Comparison of ENCODE assay signal across 1 cellular context in the genomic region with DNA sequence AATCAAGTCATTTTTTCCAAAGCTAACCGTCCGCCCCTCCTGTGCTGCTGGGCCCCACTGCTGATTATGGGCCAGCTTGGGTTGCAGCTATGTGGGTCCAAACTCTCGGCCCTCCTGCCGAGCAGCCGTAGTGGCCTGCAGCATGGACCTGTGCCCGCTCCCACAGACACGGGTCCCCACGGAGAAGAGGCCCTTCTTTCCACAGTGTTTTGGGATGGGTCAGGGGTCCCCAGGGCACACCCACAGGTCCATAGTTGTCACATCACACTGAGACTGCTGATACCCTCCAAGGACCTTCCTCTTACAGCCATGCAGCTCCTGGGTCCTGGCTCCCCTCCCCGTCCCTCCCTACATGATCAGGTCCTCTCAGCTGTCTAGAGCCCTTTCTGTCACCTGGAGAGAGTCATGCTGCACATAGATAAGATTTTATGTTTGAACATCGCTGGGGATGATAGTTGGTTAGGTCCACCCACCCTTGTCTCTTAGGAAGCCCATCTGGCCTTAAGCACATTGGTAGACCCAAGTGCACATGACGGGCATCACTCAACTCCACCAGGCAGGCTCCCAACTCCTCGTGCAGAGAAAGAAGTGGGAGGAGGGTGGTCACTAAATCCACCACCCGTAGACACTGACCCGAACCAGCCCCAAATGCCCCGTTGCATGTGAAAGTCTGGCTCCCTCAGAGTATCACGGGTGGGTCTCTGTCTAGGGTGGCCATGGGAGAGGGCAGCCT.
TF ChIP-seq lines count a peak whose summit lies in the region.

No MANE protein-coding gene starts in this region.

TF ChIP-seq in K562, 482 proteins besides CTCF, POLR2A, EP300 and RAD21 (continued from another document):
- TF ChIP-seq, protein P1, sequence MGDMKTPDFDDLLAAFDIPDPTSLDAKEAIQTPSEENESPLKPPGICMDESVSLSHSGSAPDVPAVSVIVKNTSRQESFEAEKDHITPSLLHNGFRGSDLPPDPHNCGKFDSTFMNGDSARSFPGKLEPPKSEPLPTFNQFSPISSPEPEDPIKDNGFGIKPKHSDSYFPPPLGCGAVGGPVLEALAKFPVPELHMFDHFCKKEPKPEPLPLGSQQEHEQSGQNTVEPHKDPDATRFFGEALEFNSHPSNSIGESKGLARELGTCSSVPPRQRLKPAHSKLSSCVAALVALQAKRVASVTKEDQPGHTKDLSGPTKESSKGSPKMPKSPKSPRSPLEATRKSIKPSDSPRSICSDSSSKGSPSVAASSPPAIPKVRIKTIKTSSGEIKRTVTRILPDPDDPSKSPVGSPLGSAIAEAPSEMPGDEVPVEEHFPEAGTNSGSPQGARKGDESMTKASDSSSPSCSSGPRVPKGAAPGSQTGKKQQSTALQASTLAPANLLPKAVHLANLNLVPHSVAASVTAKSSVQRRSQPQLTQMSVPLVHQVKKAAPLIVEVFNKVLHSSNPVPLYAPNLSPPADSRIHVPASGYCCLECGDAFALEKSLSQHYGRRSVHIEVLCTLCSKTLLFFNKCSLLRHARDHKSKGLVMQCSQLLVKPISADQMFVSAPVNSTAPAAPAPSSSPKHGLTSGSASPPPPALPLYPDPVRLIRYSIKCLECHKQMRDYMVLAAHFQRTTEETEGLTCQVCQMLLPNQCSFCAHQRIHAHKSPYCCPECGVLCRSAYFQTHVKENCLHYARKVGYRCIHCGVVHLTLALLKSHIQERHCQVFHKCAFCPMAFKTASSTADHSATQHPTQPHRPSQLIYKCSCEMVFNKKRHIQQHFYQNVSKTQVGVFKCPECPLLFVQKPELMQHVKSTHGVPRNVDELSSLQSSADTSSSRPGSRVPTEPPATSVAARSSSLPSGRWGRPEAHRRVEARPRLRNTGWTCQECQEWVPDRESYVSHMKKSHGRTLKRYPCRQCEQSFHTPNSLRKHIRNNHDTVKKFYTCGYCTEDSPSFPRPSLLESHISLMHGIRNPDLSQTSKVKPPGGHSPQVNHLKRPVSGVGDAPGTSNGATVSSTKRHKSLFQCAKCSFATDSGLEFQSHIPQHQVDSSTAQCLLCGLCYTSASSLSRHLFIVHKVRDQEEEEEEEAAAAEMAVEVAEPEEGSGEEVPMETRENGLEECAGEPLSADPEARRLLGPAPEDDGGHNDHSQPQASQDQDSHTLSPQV (IDR thresholded peaks at IDR 0.05): 0 out of 2 replicates have a peak, but pooled peaks have one; percentile 37
TF ChIP-seq in K562: peak in this region for 39.
